Comparison of ENCODE assay signal across 11 cellular contexts in the genomic region with DNA sequence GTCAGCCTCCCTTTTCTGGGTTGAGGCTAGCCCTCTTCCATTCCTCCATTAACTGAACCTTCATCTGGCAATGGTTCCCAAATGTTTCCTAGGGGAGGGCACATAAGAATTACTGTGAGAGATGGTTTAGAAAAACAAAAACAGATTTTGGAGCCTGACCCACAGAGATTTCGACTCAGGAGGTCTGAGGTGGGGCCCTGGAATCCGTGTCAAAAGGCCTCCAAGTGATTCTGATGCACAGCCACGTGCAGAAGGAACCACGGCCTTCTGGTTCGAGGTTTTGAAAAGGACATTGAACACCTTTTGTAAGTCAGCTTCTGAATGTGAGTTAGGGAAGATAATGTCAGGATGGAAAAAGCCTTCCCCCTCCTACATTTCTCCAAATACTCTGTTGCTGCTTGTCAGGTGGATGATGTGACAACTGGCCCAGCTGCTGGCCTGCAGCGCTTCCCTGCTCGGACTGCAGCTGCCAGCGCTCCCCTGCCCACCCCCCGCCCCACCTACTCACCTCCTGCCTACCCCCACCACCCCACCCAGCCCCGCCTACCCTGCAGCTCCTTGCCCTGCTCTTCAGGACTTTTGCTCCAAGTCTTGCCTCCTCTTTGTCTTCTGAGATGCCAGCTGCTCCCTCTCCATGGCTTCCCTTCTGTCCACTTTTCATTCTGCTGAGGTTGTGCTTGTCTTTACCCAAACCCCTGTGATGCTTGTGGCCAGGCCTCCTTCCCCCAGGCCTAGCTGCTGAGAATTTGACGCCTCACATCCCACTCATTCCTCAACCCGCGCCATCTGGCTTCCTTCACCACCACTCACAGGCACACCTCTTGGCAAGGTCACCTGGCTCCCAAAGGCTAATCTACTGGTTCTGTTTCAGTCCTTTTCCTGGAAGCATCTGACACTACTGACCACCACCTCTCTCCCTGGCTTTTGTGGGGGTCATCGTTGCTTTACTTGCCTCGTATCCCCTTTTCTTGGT. TPM values are rescaled to one million over a fixed set of nuclear protein-coding genes. Genes with fewer than 3 reads are reported as not detected.
DNase-seq lines count a peak whose midpoint lies in the region; ATAC-seq and TF ChIP-seq lines count a peak whose summit lies in the region.
"Had no signal": no experiment of that assay in that cellular context is flagged by ENCODE, and none has a peak within 500 bp of the region (broad histone marks: within the 10 kb centered on the region; RNA-seq: fewer than 3 reads in every experiment).

No MANE protein-coding gene starts in this region.

- H3K27me3 ChIP-seq in CD4-positive, alpha-beta memory T cell (ENCODE audit: insufficient read depth, low read length): no peaks in the 10 kb centered on the region

- POLR2A ChIA-PET in CD4-positive, alpha-beta memory T cell (lab: Charles Lee; ENCODE audit: partially characterized antibody): interaction anchor here (9.6 kb wide), 1 partner anchor 29 kb away, joined by 245 read pairs; no protein-coding TSS in a partner anchor
- POLR2A ChIA-PET in RWPE1 (lab: Yijun Ruan, JAX; ENCODE audit: low non-redundant PET): no interaction called here

- no peaks in the 10 kb centered on the region for H3K9me3 Mint-ChIP-seq in CD4-positive, alpha-beta memory T cell
- H3K9me3 Mint-ChIP-seq in effector memory CD8-positive, alpha-beta T cell: no peaks in the 10 kb centered on the region
- H3K9me3 Mint-ChIP-seq: activated T-helper 2 cell treated with anti-CD3 and anti-CD28 coated beads, Interferon-gamma antibody, Interleukin-2, Interleukin-4, amounts not matched to agents 10 μg/mL and 5 μg/mL and 100 μg/mL, durations not matched to agents 14 hours and 24 hours and 36 hours had no signal

- peak overlapping the region in 5 of 7 donors; percentile 14 to 88 (median 53) for H3K27ac Mint-ChIP-seq in CD4-positive, alpha-beta memory T cell
- H3K27ac Mint-ChIP-seq in effector memory CD8-positive, alpha-beta T cell: peak overlapping the region in 1 of 2 donors; percentile 89
- H3K27ac Mint-ChIP-seq: activated T-helper 2 cell treated with anti-CD3 and anti-CD28 coated beads, Interferon-gamma antibody, Interleukin-2, Interleukin-4, amounts not matched to agents 10 μg/mL and 5 μg/mL and 100 μg/mL, durations not matched to agents 14 hours and 24 hours and 36 hours; mesothelial cell of epicardium had no signal

- peak; percentile 79 for ATAC-seq in Right ventricle myocardium superior (ENCODE audit: poor library complexity)
- no peak for ATAC-seq in sciatic nerve
- ATAC-seq in effector memory CD8-positive, alpha-beta T cell (replicated peaks): no peak
- no peak for ATAC-seq in GM21825 (IDR thresholded peaks at IDR 0.05; ENCODE audit: unreplicated experiment)

- no peaks in the 10 kb centered on the region for H3K27me3 Mint-ChIP-seq in CD4-positive, alpha-beta memory T cell
- no peaks in the 10 kb centered on the region for H3K27me3 Mint-ChIP-seq in effector memory CD8-positive, alpha-beta T cell

- no peak overlapping the region for H3K4me3 ChIP-seq in CD4-positive, alpha-beta memory T cell (ENCODE audit: low read length in 2 of 2)

- no peak for DNase-seq in CD4-positive, alpha-beta memory T cell
- DNase-seq in RWPE1 (ENCODE audit: low spot score): no peak
- peak; percentile 80 for DNase-seq in Right ventricle myocardium superior
- DNase-seq in sciatic nerve (ENCODE audit: low spot score): peak; percentile 32
- no peak for DNase-seq in effector memory CD8-positive, alpha-beta T cell
- no peak for DNase-seq in NCI-H1417 (lab: John Stamatoyannopoulos, UW)
- no peak for DNase-seq in NCI-H526 (lab: John Stamatoyannopoulos, UW)
- DNase-seq: small intestine had no signal

- peaks cover 56% of the 10 kb centered on the region for H3K4me1 ChIP-seq in CD4-positive, alpha-beta memory T cell (ENCODE audit: insufficient read depth, low read length)

- no peak overlapping the region for H3K27ac ChIP-seq in CD4-positive, alpha-beta memory T cell (ENCODE audit: low read depth, low read length)
- peak overlapping the region; percentile 23 for H3K27ac ChIP-seq in RWPE1

- no peaks in the 10 kb centered on the region for H3K9me3 ChIP-seq in CD4-positive, alpha-beta memory T cell (ENCODE audit: control insufficient read depth in 1 of 2, low read length in 2 of 2)

- no peak for TF ChIP-seq CTCF in RWPE1 (conservative IDR thresholded peaks at IDR 0.05; ENCODE audit: low read depth)

- H3K36me3 ChIP-seq in CD4-positive, alpha-beta memory T cell (ENCODE audit: insufficient read depth, low read length): no peaks in the 10 kb centered on the region

- no peak overlapping the region for H3K4me3 Mint-ChIP-seq in CD4-positive, alpha-beta memory T cell
- peak overlapping the region in 1 of 2 donors; percentile 12 for H3K4me3 Mint-ChIP-seq in effector memory CD8-positive, alpha-beta T cell
- H3K4me3 Mint-ChIP-seq: mesothelial cell of epicardium had no signal

- peaks cover 3 to 7% of the 10 kb centered on the region in 2 donors for H3K36me3 Mint-ChIP-seq in CD4-positive, alpha-beta memory T cell
- H3K36me3 Mint-ChIP-seq in effector memory CD8-positive, alpha-beta T cell (ENCODE audit: insufficient read depth): peaks cover 36% of the 10 kb centered on the region

- H3K4me1 Mint-ChIP-seq in CD4-positive, alpha-beta memory T cell: peaks cover 39 to 62% (median 53%) of the 10 kb centered on the region in 4 donors
- peaks cover 35 to 38% of the 10 kb centered on the region in 2 donors for H3K4me1 Mint-ChIP-seq in effector memory CD8-positive, alpha-beta T cell (ENCODE audit: low read depth in 2 of 2)

- intact Hi-C loops in CD4-positive, alpha-beta memory T cell (cut with micrococcal nuclease): no loop called here
- intact Hi-C loops in Right ventricle myocardium superior (cut with DNase I) (no loop called here), sciatic nerve (cut with DNase I) (no loop called here)

- CTCF ChIA-PET in CD4-positive, alpha-beta memory T cell (lab: Charles Lee; ENCODE audit: partially characterized antibody): no interaction called here
- CTCF ChIA-PET in RWPE1 (lab: Yijun Ruan, JAX): no interaction called here

RNA-seq across cellular contexts. Expression of a gene that starts 6.6 kb away (rescaled TPM):
- 10 to 100 TPM; 15.2 to 15.6 TPM for total RNA-seq in CD4-positive, alpha-beta memory T cell
- polyA plus RNA-seq in CD4-positive, alpha-beta memory T cell: 10 to 100 TPM; 13.9 to 16.4 TPM
- total RNA-seq in Right ventricle myocardium superior: 47.2 TPM
- total RNA-seq in sciatic nerve: 27.3 TPM

RNA-seq across cellular contexts. Expression of a gene that starts 55.1 kb away (rescaled TPM):
- not detected for total RNA-seq in CD4-positive, alpha-beta memory T cell
- not detected for polyA plus RNA-seq in CD4-positive, alpha-beta memory T cell
- total RNA-seq in Right ventricle myocardium superior: not detected
- total RNA-seq in sciatic nerve: not detected
- total RNA-seq: activated T-helper 2 cell treated with anti-CD3 and anti-CD28 coated beads, Interferon-gamma antibody, Interleukin-2, Interleukin-4, amounts not matched to agents 10 μg/mL and 5 μg/mL and 100 μg/mL, durations not matched to agents 14 hours and 24 hours and 36 hours; mesothelial cell of epicardium had no signal

Comparison
In these comparisons a context has a peak if more than half of its experiments do, and no peak if none do; other contexts are left out.
1. DNase-seq: peak in Right ventricle myocardium superior (single experiment) and sciatic nerve (single experiment); none in CD4-positive, alpha-beta memory T cell (0 of 5), RWPE1 (single experiment), effector memory CD8-positive, alpha-beta T cell (0 of 3), NCI-H1417 (0 of 3) and NCI-H526 (0 of 2).